ENCODE assay signal across 18 cellular contexts in genomic region chr9:90632680-90633207, GRCh38. TPM values are rescaled to one million over a fixed set of nuclear protein-coding genes. Genes with fewer than 3 reads are reported as not detected.
A peak's percentile ranks its signal among the peaks of the same experiment; 100 is the strongest.
DNase-seq lines count a peak whose midpoint lies in the region; TF ChIP-seq lines count a peak whose summit lies in the region.
"Had no signal": no experiment of that assay in that cellular context is flagged by ENCODE, and none has a peak within 500 bp of the region (broad histone marks: within the 10 kb centered on the region; RNA-seq: fewer than 3 reads in every experiment).

No MANE protein-coding gene starts in this region.

- intact Hi-C loops in transverse colon (cut with DNase I; ENCODE audit: low total_unique reads): no loop called here

- peaks cover 0 to 2% of the 10 kb centered on the region in 2 donors for H3K9me3 ChIP-seq in neuronal stem cell (replicated peaks in 1 of 2; ENCODE audit: control insufficient read depth in 2 of 2, insufficient read depth in 1 of 2, low read depth in 1 of 2, low read length in 2 of 2)
- no peaks in the 10 kb centered on the region for H3K9me3 ChIP-seq in transverse colon
- H3K9me3 ChIP-seq: BLaER1, Caco-2 had no signal

- no peak overlapping the region for H2BK12ac ChIP-seq in neuronal stem cell (ENCODE audit: low read length)

- H3K36me3 ChIP-seq in neuronal stem cell (replicated peaks in 1 of 2; ENCODE audit: control insufficient read depth in 2 of 2, insufficient read depth in 2 of 2, low read length in 2 of 2) (no peaks in the 10 kb centered on the region), transverse colon (no peaks in the 10 kb centered on the region)
- H3K36me3 ChIP-seq: BLaER1 had no signal

- no peaks in the 10 kb centered on the region for H3K79me1 ChIP-seq in neuronal stem cell (ENCODE audit: low read depth, low read length)

- no peak overlapping the region for H3K4me2 ChIP-seq in neuronal stem cell (ENCODE audit: insufficient read depth, low read length, poor library complexity, severe bottlenecking)
- H3K4me2 ChIP-seq: BLaER1 had no signal

- no peak overlapping the region for H2BK15ac ChIP-seq in neuronal stem cell (ENCODE audit: low read length)

- no peak overlapping the region for H2BK120ac ChIP-seq in neuronal stem cell (ENCODE audit: low read depth, low read length)

- in situ Hi-C loops in G401 (cut with HindIII; ENCODE audit: low sequenced_read_pairs) (no loop called here), transverse colon (cut with MboI; ENCODE audit: low pct_ligation_motif_present in 1 of 4, low pct_unique_long_range_greater_than_20kb in 1 of 4, low sequenced_read_pairs in 3 of 4) (loop anchor here in 1 of 4 donors (25.0 kb wide), 1 partner anchor 1045 kb away; no protein-coding TSS in a partner anchor)

- no peak overlapping the region for H2AK5ac ChIP-seq in neuronal stem cell (ENCODE audit: low read depth, low read length)

- H3K14ac ChIP-seq in neuronal stem cell (ENCODE audit: low read length): no peak overlapping the region

- H3K23ac ChIP-seq in neuronal stem cell (ENCODE audit: low read depth, low read length, poor library complexity): no peak overlapping the region

- peaks cover 0 to 67% (median 0%) of the 10 kb centered on the region in 3 experiments for H3K27me3 ChIP-seq in neuronal stem cell (ENCODE audit: control insufficient read depth in 3 of 3, insufficient read depth in 3 of 3, low read depth in 1 of 3, low read length in 3 of 3)
- H3K27me3 ChIP-seq in transverse colon: no peaks in the 10 kb centered on the region
- H3K27me3 ChIP-seq: BLaER1 had no signal

- no peak overlapping the region for H4K91ac ChIP-seq in neuronal stem cell (ENCODE audit: low read depth, low read length, poor library complexity)

- H3K4me1 ChIP-seq in neuronal stem cell (ENCODE audit: control insufficient read depth in 2 of 2, insufficient read depth in 1 of 2, low read depth in 1 of 2, low read length in 2 of 2) (peaks cover 6 to 20% of the 10 kb centered on the region in 2 donors), transverse colon (no peaks in the 10 kb centered on the region)
- H3K4me1 ChIP-seq: BLaER1, Caco-2 had no signal

- H4K8ac ChIP-seq in neuronal stem cell (ENCODE audit: low read depth, low read length): no peak overlapping the region

- H3K4ac ChIP-seq in neuronal stem cell (ENCODE audit: low read length): no peak overlapping the region

- TF ChIP-seq EP300 in transverse colon (IDR thresholded peaks at IDR 0.05; ENCODE audit: low read depth): no peak

- H3K4me3 ChIP-seq in neuronal stem cell (ENCODE audit: low read length in 2 of 2): no peak overlapping the region
- no peak overlapping the region for H3K4me3 ChIP-seq in transverse colon
- H3K4me3 ChIP-seq: BLaER1, GM23248 had no signal

- H2AFZ ChIP-seq in neuronal stem cell (ENCODE audit: low read length): no peak overlapping the region
- H2AFZ ChIP-seq: GM23248 had no signal

- no peak overlapping the region for H2BK5ac ChIP-seq in neuronal stem cell (ENCODE audit: low read length)

- DNase-seq in G401 (ENCODE audit: low spot score) (peak; percentile 55), left kidney (ENCODE audit: low read depth, low spot score) (peak; percentile 23), neuronal stem cell (ENCODE audit: low spot score) (no peak), transverse colon (no peak), NCI-H128 (lab: John Stamatoyannopoulos, UW; ENCODE audit: unreplicated experiment) (no peak), iPS-NIHi7 (ENCODE audit: extremely low spot score) (no peak)
- DNase-seq: Caco-2; CD4-positive, CD25-positive, alpha-beta regulatory T cell; CD8-positive, alpha-beta T cell; DMS 273 treated with DMSO at 0.1 percent for 48 hours; DMS79; EL; GM23248; H9 had no signal

- H3K9ac ChIP-seq in neuronal stem cell (ENCODE audit: low read depth, low read length, poor library complexity): no peak overlapping the region
- H3K9ac ChIP-seq: BLaER1, GM23248 had no signal

- H3K27ac ChIP-seq in neuronal stem cell (replicated peaks; ENCODE audit: low read length) (no peak overlapping the region), transverse colon (no peak overlapping the region)
- H3K27ac ChIP-seq: BLaER1, C4-2B, GM23248 had no signal

- TF ChIP-seq CTCF in transverse colon (IDR thresholded peaks at IDR 0.05): no peak

- H3K18ac ChIP-seq in neuronal stem cell (ENCODE audit: low read length): peak overlapping the region; percentile 0

- WGBS in neuronal stem cell (ENCODE audit: extremely low coverage in 2 of 2, insufficient read length in 2 of 2, insufficient replicate concordance in 1 of 2), 2 donors: no CpG with 5 or more reads among the region's 8 CpGs
- 76 to 100% methylated on average over 2 to 8 of the region's 8 CpGs for WGBS in transverse colon (ENCODE audit: low coverage in 1 of 2), 2 donors

- no peak for TF ChIP-seq POLR2A in transverse colon (IDR thresholded peaks at IDR 0.05)

RNA-seq across cellular contexts. Expression of gene DIRAS2, which starts 9.9 kb away (rescaled TPM):
- not detected in 2 replicates for total RNA-seq in G401 (2014; rRNA removed; shearing (Covaris generic))
- polyA plus RNA-seq in neuronal stem cell (2013, experiment 1 of 2): 1.3 TPM
- polyA plus RNA-seq in neuronal stem cell (2013, experiment 2 of 2): 1.5 TPM
- total RNA-seq in transverse colon: under 1 TPM in 1 of 4 donors, not detected in 3; 0.14 TPM
- total RNA-seq: A172; A673; CD4-positive, CD25-positive, alpha-beta regulatory T cell; CD8-positive, alpha-beta T cell; GM23248; H9 had no signal
- polyA plus RNA-seq: CD4-positive, CD25-positive, alpha-beta regulatory T cell; GM23248 had no signal

Comparison
In these comparisons a context has a peak if more than half of its experiments do, and no peak if none do; other contexts are left out.
1. DNase-seq: peak in G401 (single experiment) and left kidney (single experiment); none in neuronal stem cell (single experiment), transverse colon (single experiment), NCI-H128 (single experiment) and iPS-NIHi7 (single experiment).